ENCODE assay signal across 1 cellular context in genomic region chr7:107938448-107939250, GRCh38.
TF ChIP-seq lines count a peak whose summit lies in the region.

No MANE protein-coding gene starts in this region.

TF ChIP-seq in K562, 482 proteins besides CTCF, POLR2A, EP300 and RAD21 (continued from another document):
- TF ChIP-seq POLR2AphosphoS5 (IDR thresholded peaks at IDR 0.05; ENCODE audit: control insufficient read depth, insufficient read depth, low read depth, low read length) = 0 out of 2 replicates have a peak, but pooled peaks have one; percentile 17
TF ChIP-seq in K562: peak in this region for 1.
